Comparison of ENCODE assay signal across 16 cellular contexts in genomic region chrX:69025802-69026301, GRCh38.
DNase-seq lines count a peak whose midpoint lies in the region; ATAC-seq and TF ChIP-seq lines count a peak whose summit lies in the region.
"Had no signal": no experiment of that assay in that cellular context is flagged by ENCODE, and none has a peak within 500 bp of the region (broad histone marks: within the 10 kb centered on the region; RNA-seq: fewer than 3 reads in every experiment).

No MANE protein-coding gene starts in this region.

- H3K27ac Mint-ChIP-seq in osteocyte (ENCODE audit: unreplicated experiment), result no peak overlapping the region
- H3K27ac Mint-ChIP-seq: CD4-positive, alpha-beta T cell had no signal

- H3K9me2 ChIP-seq in GM23248 (ENCODE audit: insufficient read depth), result no peaks in the 10 kb centered on the region

- no peaks in the 10 kb centered on the region for H4K20me1 ChIP-seq in GM23248 (ENCODE audit: insufficient read depth)

- ATAC-seq in RWPE2 (ENCODE audit: low read depth) (peak; percentile 56), GM21367 (IDR thresholded peaks at IDR 0.05; ENCODE audit: unreplicated experiment) (no peak), left cardiac atrium (no peak)

- no peak for TF ChIP-seq POLR2A in esophagus squamous epithelium (IDR thresholded peaks at IDR 0.05)

- no peaks in the 10 kb centered on the region for H3F3A ChIP-seq in GM23248 (ENCODE audit: insufficient read depth)

- H3K9me3 ChIP-seq in GM23248 (ENCODE audit: low read depth) (no peaks in the 10 kb centered on the region), RWPE2 (ENCODE audit: severe bottlenecking) (no peaks in the 10 kb centered on the region), esophagus squamous epithelium (no peaks in the 10 kb centered on the region)
- H3K9me3 ChIP-seq: Peyer's patch had no signal

- H3K79me2 ChIP-seq in GM23248 (ENCODE audit: insufficient read depth), result no peaks in the 10 kb centered on the region

- H3K4me1 ChIP-seq in GM23248 (ENCODE audit: insufficient read depth) (no peaks in the 10 kb centered on the region), RWPE2 (ENCODE audit: insufficient read depth, poor library complexity, severe bottlenecking) (peaks cover 38% of the 10 kb centered on the region), esophagus squamous epithelium (peaks cover 0 to 48% (median 8%) of the 10 kb centered on the region in 3 donors)
- H3K4me1 ChIP-seq: Peyer's patch had no signal

- H3K9me3 Mint-ChIP-seq in osteocyte (ENCODE audit: unreplicated experiment), result no peaks in the 10 kb centered on the region
- H3K9me3 Mint-ChIP-seq: CD4-positive, alpha-beta T cell had no signal

- no peaks in the 10 kb centered on the region for H3K27me3 ChIP-seq in GM23248 (replicated peaks; ENCODE audit: insufficient read depth)
- H3K27me3 ChIP-seq in RWPE2 (ENCODE audit: insufficient read depth, poor library complexity, severe bottlenecking), result no peaks in the 10 kb centered on the region
- no peaks in the 10 kb centered on the region for H3K27me3 ChIP-seq in esophagus squamous epithelium
- H3K27me3 ChIP-seq: Peyer's patch had no signal

- H3K4me1 Mint-ChIP-seq in osteocyte (ENCODE audit: unreplicated experiment), result peaks cover 5% of the 10 kb centered on the region

- no peak overlapping the region for H3K4me3 ChIP-seq in GM23248
- no peak overlapping the region for H3K4me3 ChIP-seq in RWPE2 (ENCODE audit: severe bottlenecking)
- no peak overlapping the region for H3K4me3 ChIP-seq in esophagus squamous epithelium
- H3K4me3 ChIP-seq: Peyer's patch had no signal

- TF ChIP-seq CTCF in RWPE2 (IDR thresholded peaks at IDR 0.05; ENCODE audit: poor library complexity, severe bottlenecking) (no peak), esophagus squamous epithelium (IDR thresholded peaks at IDR 0.05) (no peak), osteocyte (IDR thresholded peaks at IDR 0.05) (no peak)

- peaks cover 2% of the 10 kb centered on the region for H3K36me3 Mint-ChIP-seq in osteocyte (ENCODE audit: unreplicated experiment)

- H3K27ac ChIP-seq in GM23248, result no peak overlapping the region
- peak overlapping the region; percentile 95 for H3K27ac ChIP-seq in RWPE2 (ENCODE audit: poor library complexity, severe bottlenecking)
- peak overlapping the region in 3 of 4 donors; percentile 29 to 73 (median 46) for H3K27ac ChIP-seq in esophagus squamous epithelium
- H3K27ac ChIP-seq: Peyer's patch had no signal

- intact Hi-C loops in esophagus squamous epithelium (cut with DNase I) (no loop called here), left cardiac atrium (cut with DNase I) (no loop called here)

- H3K4me3 Mint-ChIP-seq in osteocyte (ENCODE audit: unreplicated experiment), result no peak overlapping the region
- H3K4me3 Mint-ChIP-seq: CD4-positive, alpha-beta T cell had no signal

- H3K9ac ChIP-seq in GM23248, result no peak overlapping the region

- no peaks in the 10 kb centered on the region for H3K36me3 ChIP-seq in GM23248 (ENCODE audit: low read depth)
- no peaks in the 10 kb centered on the region for H3K36me3 ChIP-seq in RWPE2 (ENCODE audit: low read depth)
- H3K36me3 ChIP-seq in esophagus squamous epithelium, result no peaks in the 10 kb centered on the region
- H3K36me3 ChIP-seq: Peyer's patch had no signal

- H2AFZ ChIP-seq in GM23248, result no peak overlapping the region

- no peaks in the 10 kb centered on the region for H3K27me3 Mint-ChIP-seq in osteocyte (ENCODE audit: unreplicated experiment)
- H3K27me3 Mint-ChIP-seq: CD4-positive, alpha-beta T cell had no signal

- 83 to 94% methylated on average over 4 of the region's 4 CpGs for WGBS in GM23248 (ENCODE audit: low coverage in 1 of 2, low lambda C conversion rate in 2 of 2, missing lambda C conversion rate in 2 of 2), 2 experiments
- 34 to 64% methylated on average over 3 to 4 of the region's 4 CpGs for WGBS in esophagus squamous epithelium, 2 donors

- H3K4me2 ChIP-seq in GM23248 (ENCODE audit: unreplicated experiment), result no peak overlapping the region

- in situ Hi-C loops in GM23248 (cut with MboI), result no loop called here

- DNase-seq in GM23248 (peak; percentile 28), RWPE2 (ENCODE audit: low spot score) (peak; percentile 71), esophagus squamous epithelium (lab: John Stamatoyannopoulos, UW) (no peak), osteocyte (ENCODE audit: extremely low spot score, unreplicated experiment) (peak; percentile 67), COLO668 (lab: John Stamatoyannopoulos, UW; ENCODE audit: unreplicated experiment) (no peak), NCI-H1694 treated with DMSO at 0.1 percent for 48 hours (lab: John Stamatoyannopoulos, UW) (no peak), left cardiac atrium (no peak)
- DNase-seq: activated CD4-positive, alpha-beta T cell treated with anti-CD3 and anti-CD28 coated beads, Interleukin-2, amount 50 U/mL, for 4 hours; activated effector memory CD4-positive, alpha-beta T cell treated with Interleukin-2 at 50 U/mL for 16 hours; caudate nucleus; CD4-positive, alpha-beta T cell; foreskin fibroblast; GF-D8; GOT3; Peyer's patch had no signal

Comparison
In these comparisons a context has a peak if more than half of its experiments do, and no peak if none do; other contexts are left out.
1. DNase-seq: peak in GM23248 (single experiment), RWPE2 (single experiment) and osteocyte (single experiment); none in esophagus squamous epithelium (single experiment), COLO668 (single experiment), NCI-H1694 treated with DMSO at 0.1 percent for 48 hours (single experiment) and left cardiac atrium (single experiment).